ENCODE assay signal across 8 cellular contexts in genomic region chrX:64394059-64394873, GRCh38. TPM values are rescaled to one million over a fixed set of nuclear protein-coding genes. Genes with fewer than 3 reads are reported as not detected.
A peak's percentile ranks its signal among the peaks of the same experiment; 100 is the strongest.
DNase-seq lines count a peak whose midpoint lies in the region; ATAC-seq and TF ChIP-seq lines count a peak whose summit lies in the region.

No MANE protein-coding gene starts in this region.

- peak in 1 of 7 experiments; percentile 50 for DNase-seq in CD8-positive, alpha-beta T cell
- DNase-seq in T-cell = no peak
- peak in 1 of 2 donors; percentile 1 for DNase-seq in thyroid gland
- DNase-seq in NCI-H2196 (lab: John Stamatoyannopoulos, UW; ENCODE audit: unreplicated experiment) = no peak
- no peak for DNase-seq in SHP77 treated with DMSO at 0.1 percent for 48 hours (lab: John Stamatoyannopoulos, UW)
- no peak for DNase-seq in activated gamma-delta T cell treated with Interleukin-2 at 50 U/mL for 16 hours

- H3K36me3 Mint-ChIP-seq in CD8-positive, alpha-beta T cell = peaks cover 5% of the 10 kb centered on the region
- no peaks in the 10 kb centered on the region for H3K36me3 Mint-ChIP-seq in T-cell

- POLR2A ChIA-PET in CD8-positive, alpha-beta T cell (lab: Charles Lee) = no interaction called here
- POLR2A ChIA-PET in T-cell (lab: Charles Lee) = no interaction called here

- TF ChIP-seq POLR2A in thyroid gland (IDR thresholded peaks at IDR 0.05) = no peak

- H3K27ac ChIP-seq in CD8-positive, alpha-beta T cell (ENCODE audit: low read depth, low read length) = peak overlapping the region; percentile 32
- H3K27ac ChIP-seq in thyroid gland = no peak overlapping the region

- peak overlapping the region; percentile 91 for H3K27ac Mint-ChIP-seq in CD8-positive, alpha-beta T cell
- peak overlapping the region; percentile 76 to 78 for H3K27ac Mint-ChIP-seq in T-cell

- H3K36me3 ChIP-seq in CD8-positive, alpha-beta T cell (ENCODE audit: insufficient read depth, low read length) = no peaks in the 10 kb centered on the region
- H3K36me3 ChIP-seq in thyroid gland = no peaks in the 10 kb centered on the region

- no peaks in the 10 kb centered on the region for H3K27me3 ChIP-seq in CD8-positive, alpha-beta T cell (ENCODE audit: insufficient read depth, low read length)
- no peaks in the 10 kb centered on the region for H3K27me3 ChIP-seq in thyroid gland

- ATAC-seq in CD8-positive, alpha-beta T cell = no peak
- ATAC-seq in GM21786 (IDR thresholded peaks at IDR 0.05; ENCODE audit: unreplicated experiment) (peak; percentile 16), T-cell (replicated peaks in 1 of 4) (peak in 1 of 4 experiments; percentile 13)

- no peaks in the 10 kb centered on the region for H3K9me3 Mint-ChIP-seq in CD8-positive, alpha-beta T cell
- peaks cover 0 to 3% (median 0%) of the 10 kb centered on the region in 3 donors for H3K9me3 Mint-ChIP-seq in T-cell

- H3K27me3 Mint-ChIP-seq in CD8-positive, alpha-beta T cell (ENCODE audit: low read depth) = no peaks in the 10 kb centered on the region
- H3K27me3 Mint-ChIP-seq in T-cell = peaks cover 0 to 15% of the 10 kb centered on the region in 2 donors

- no peaks in the 10 kb centered on the region for H3K9me3 ChIP-seq in CD8-positive, alpha-beta T cell (ENCODE audit: low read length)
- H3K9me3 ChIP-seq in iPS-18c (ENCODE audit: control insufficient read depth, insufficient read depth, low read length) (peaks cover 2% of the 10 kb centered on the region), thyroid gland (no peaks in the 10 kb centered on the region)

- peaks cover 52% of the 10 kb centered on the region for H3K4me1 Mint-ChIP-seq in CD8-positive, alpha-beta T cell (ENCODE audit: low read depth)
- peaks cover 34 to 56% (median 39%) of the 10 kb centered on the region in 3 donors for H3K4me1 Mint-ChIP-seq in T-cell

- TF ChIP-seq CTCF in CD8-positive, alpha-beta T cell (IDR thresholded peaks at IDR 0.05) = no peak
- TF ChIP-seq CTCF in thyroid gland (IDR thresholded peaks at IDR 0.05) = no peak

- H3K4me3 ChIP-seq in CD8-positive, alpha-beta T cell (ENCODE audit: low read depth, low read length) = peak overlapping the region; percentile 60
- peak overlapping the region; percentile 39 for H3K4me3 ChIP-seq in iPS-18c (ENCODE audit: insufficient read depth, low read depth, low read length)
- H3K4me3 ChIP-seq in thyroid gland (replicated peaks in 1 of 3) = peak overlapping the region in 2 of 3 donors; percentile 11 to 44

- peaks cover 4% of the 10 kb centered on the region for H3K4me1 ChIP-seq in CD8-positive, alpha-beta T cell (ENCODE audit: insufficient read depth, low read length)
- H3K4me1 ChIP-seq in thyroid gland = no peaks in the 10 kb centered on the region

- CTCF ChIA-PET in CD8-positive, alpha-beta T cell (lab: Charles Lee) = no interaction called here
- CTCF ChIA-PET in T-cell (lab: Charles Lee) = no interaction called here

- intact Hi-C loops in CD8-positive, alpha-beta T cell (cut with DNase I, micrococcal nuclease) = loop anchor here (2.0 to 10.0 kb wide), 9 partner anchors 187 to 1141 kb away; partner anchors contain the start of genes LAS1L (in 2 of the 2), ZC3H12B (in 2 of the 2), SPIN4 (in 1 of the 2) and ZC4H2 (in 1 of the 2)
- intact Hi-C loops in thyroid gland (cut with DNase I) = no loop called here

- peak overlapping the region; percentile 94 for H3K4me3 Mint-ChIP-seq in CD8-positive, alpha-beta T cell
- peak overlapping the region; percentile 85 to 94 (median 90) for H3K4me3 Mint-ChIP-seq in T-cell

- 32 to 50% methylated on average over 12 of the region's 12 CpGs for WGBS in thyroid gland, 2 donors

RNA-seq across cellular contexts. Expression of gene MTMR8, which starts 1.0 kb away (rescaled TPM):
- total RNA-seq in CD8-positive, alpha-beta T cell = 1 to 10 TPM; 2.1 to 2.5 TPM
- 1 to 10 TPM; 3.9 to 6.7 (median 5.8) TPM for total RNA-seq in T-cell
- total RNA-seq in thyroid gland = 1 to 10 TPM; 1.6 to 2.9 (median 2.1) TPM
